Comparison of ENCODE assay signal across 13 cellular contexts in genomic region chr17:43402078-43402477, GRCh38. TPM values are rescaled to one million over a fixed set of nuclear protein-coding genes. Genes with fewer than 3 reads are reported as not detected.
DNase-seq lines count a peak whose midpoint lies in the region; ATAC-seq and TF ChIP-seq lines count a peak whose summit lies in the region.
"Had no signal": no experiment of that assay in that cellular context is flagged by ENCODE, and none has a peak within 500 bp of the region (broad histone marks: within the 10 kb centered on the region; RNA-seq: fewer than 3 reads in every experiment).

No MANE protein-coding gene starts in this region.

- CTCF ChIA-PET in HCT116 (lab: Charles Lee), result interaction anchor here (1.8 kb wide), 1 partner anchor 81 kb away, joined by 7 read pairs; the partner anchor contains the start of gene DHX8

- peaks cover 17% of the 10 kb centered on the region for H3K79me2 ChIP-seq in HCT116 (ENCODE audit: insufficient read depth, low read length)
- H3K79me2 ChIP-seq: parathyroid adenoma had no signal

- no peak for TF ChIP-seq RAD21 in HCT116 (IDR thresholded peaks at IDR 0.05; ENCODE audit: low read depth)
- TF ChIP-seq RAD21 in liver (IDR thresholded peaks at IDR 0.05), result no peak

- H3K36me3 ChIP-seq in HCT116 (ENCODE audit: control insufficient read depth in 1 of 2, insufficient read depth in 2 of 2, low read length in 2 of 2), result no peaks in the 10 kb centered on the region
- peaks cover 0 to 4% (median 0%) of the 10 kb centered on the region in 4 donors for H3K36me3 ChIP-seq in liver (ENCODE audit: control insufficient read depth in 4 of 4, insufficient read depth in 3 of 4, low read depth in 1 of 4, low read length in 3 of 4)
- H3K36me3 ChIP-seq in stomach, result peaks cover 0 to 3% (median 0%) of the 10 kb centered on the region in 4 donors

- no TSS peak for BruUV-seq in HCT116 (replicated peaks; lab: Mats Ljungman, UMichigan)

- no peak overlapping the region for H3K4me3 ChIP-seq in HCT116 (replicated peaks in 1 of 2; ENCODE audit: low read depth in 1 of 2, low read length in 2 of 2)
- H3K4me3 ChIP-seq in coronary artery, result peak overlapping the region; percentile 97
- H3K4me3 ChIP-seq in liver (ENCODE audit: low read depth in 1 of 3, low read length in 3 of 3), result peak overlapping the region in 1 of 3 donors; percentile 12
- peak overlapping the region in 1 of 4 donors; percentile 83 for H3K4me3 ChIP-seq in stomach

- no peak for TF ChIP-seq CTCF in HCT116 (IDR thresholded peaks at IDR 0.05 in 2 of 3, conservative IDR thresholded peaks at IDR 0.05 in 1 of 3; ENCODE audit: borderline replicate concordance in 1 of 3, insufficient read depth in 1 of 3, low read depth in 2 of 3, low read length in 2 of 3)
- no peak for TF ChIP-seq CTCF in coronary artery (IDR thresholded peaks at IDR 0.05)
- no peak for TF ChIP-seq CTCF in liver (IDR thresholded peaks at IDR 0.05; ENCODE audit: low read depth, low read length, missing input control)
- TF ChIP-seq CTCF in stomach (IDR thresholded peaks at IDR 0.05), result no peak

- no peak for ATAC-seq in HCT116
- no peak for ATAC-seq in GM18867 (IDR thresholded peaks at IDR 0.05; ENCODE audit: unreplicated experiment)
- ATAC-seq in HG02623 (IDR thresholded peaks at IDR 0.05; ENCODE audit: unreplicated experiment), result no peak

- TF ChIP-seq POLR2A in HCT116 (IDR thresholded peaks at IDR 0.05; ENCODE audit: borderline replicate concordance, extremely low read depth, insufficient read depth, insufficient read length), result no peak
- TF ChIP-seq POLR2A in stomach (IDR thresholded peaks at IDR 0.05), result no peak

- WGBS in liver, result 75% methylated on average over 6 of the region's 6 CpGs
- 80 to 91% (median 85%) methylated on average over 6 of the region's 6 CpGs for WGBS in stomach, 5 donors

- POLR2A ChIA-PET in HCT116 (lab: Charles Lee), result interaction anchor here (3.1 kb wide), 1 partner anchor 34 kb away, joined by 9 read pairs; no protein-coding TSS in a partner anchor

- intact Hi-C loops in HCT116 (cut with micrococcal nuclease), result no loop called here
- intact Hi-C loops in stomach (cut with DNase I; ENCODE audit: low total_unique reads), result loop anchor here (5.0 kb wide), 1 partner anchor 75 kb away; no protein-coding TSS in a partner anchor

- H3K27ac ChIP-seq in HCT116 (ENCODE audit: low read depth, low read length) (no peak overlapping the region), coronary artery (peak overlapping the region in 1 of 2 donors; percentile 83), liver (ENCODE audit: low read depth in 1 of 2, low read length in 2 of 2) (peak overlapping the region; percentile 80 to 84), stomach (peak overlapping the region in 3 of 5 donors; percentile 57 to 93 (median 76))
- H3K27ac ChIP-seq: VCaP had no signal

- no peaks in the 10 kb centered on the region for H3K27me3 ChIP-seq in HCT116 (ENCODE audit: insufficient read depth, low read length)
- no peaks in the 10 kb centered on the region for H3K27me3 ChIP-seq in liver (ENCODE audit: control insufficient read depth in 4 of 4, insufficient read depth in 4 of 4, low read length in 3 of 4)
- no peaks in the 10 kb centered on the region for H3K27me3 ChIP-seq in stomach

- RAD21 ChIA-PET in HCT116 (lab: Charles Lee; ENCODE audit: low non-redundant PET in 1 of 2, low total read pairs in 2 of 2, uncharacterized antibody in 2 of 2, unreplicated experiment in 2 of 2), result no interaction called here

- H3K4me1 ChIP-seq in HCT116 (ENCODE audit: control insufficient read depth in 1 of 2, insufficient read depth in 2 of 2, low read length in 2 of 2), result peaks cover 3 to 40% of the 10 kb centered on the region in 2 experiments; a peak in 3 of 4 replicates
- H3K4me1 ChIP-seq in liver (ENCODE audit: control insufficient read depth in 4 of 4, insufficient read depth in 4 of 4, low read length in 3 of 4), result peaks cover 2 to 25% (median 12%) of the 10 kb centered on the region in 4 donors
- H3K4me1 ChIP-seq in stomach, result peaks cover 19 to 51% (median 39%) of the 10 kb centered on the region in 4 donors

- H4K20me1 ChIP-seq in HCT116 (ENCODE audit: insufficient read depth), result no peaks in the 10 kb centered on the region

- H3K9me2 ChIP-seq in HCT116 (ENCODE audit: insufficient read depth), result no peaks in the 10 kb centered on the region

- DNase-seq in HCT116 (ENCODE audit: low read depth, low spot score), result no peak
- no peak for DNase-seq in coronary artery (ENCODE audit: low spot score)
- no peak for DNase-seq in stomach
- no peak for DNase-seq in dedifferentiated amniotic fluid mesenchymal stem cell (ENCODE audit: extremely low spot score)
- no peak for DNase-seq in OCI-M1 (lab: John Stamatoyannopoulos, UW)
- DNase-seq: effector CD8-positive, alpha-beta T cell; NCI-H1436 treated with DMSO at 0.1 percent for 48 hours; NCI-H774 had no signal

- TF ChIP-seq EP300 in stomach (IDR thresholded peaks at IDR 0.05), result no peak

- peak overlapping the region; percentile 50 for H3K4me2 ChIP-seq in HCT116 (ENCODE audit: low read length)

- peak overlapping the region; percentile 46; the same call in 1 of the 2 replicates for H3K9ac ChIP-seq in HCT116 (ENCODE audit: low read length)
- peak overlapping the region in 1 of 2 donors; percentile 31 for H3K9ac ChIP-seq in liver (ENCODE audit: low read depth in 1 of 2, low read length in 2 of 2)
- H3K9ac ChIP-seq: parathyroid adenoma had no signal

- H2AFZ ChIP-seq in HCT116 (ENCODE audit: low read depth, low read length, poor library complexity, severe bottlenecking), result no peak overlapping the region

- H3K9me3 ChIP-seq in HCT116 (ENCODE audit: control insufficient read depth in 1 of 2, insufficient read depth in 1 of 2, low read depth in 1 of 2, low read length in 2 of 2) (no peaks in the 10 kb centered on the region), liver (ENCODE audit: control insufficient read depth in 4 of 4, low read length in 3 of 4) (no peaks in the 10 kb centered on the region), stomach (no peaks in the 10 kb centered on the region)

TF ChIP-seq in HCT116, 20 proteins besides CTCF, POLR2A, EP300 and RAD21:
- TF ChIP-seq ZNF274 (IDR thresholded peaks at IDR 0.05; ENCODE audit: low read depth, low read length) (no peak), TCF7L2 (IDR thresholded peaks at IDR 0.05; ENCODE audit: borderline replicate concordance, extremely low read depth, insufficient read depth, insufficient read length) (no peak), ZBTB33 (IDR thresholded peaks at IDR 0.05; ENCODE audit: extremely low read depth, insufficient replicate concordance, low read length) (no peak), SIN3A (IDR thresholded peaks at IDR 0.05; ENCODE audit: low read depth) (no peak), ATF3 (IDR thresholded peaks at IDR 0.05) (no peak), SP1 (IDR thresholded peaks at IDR 0.05; ENCODE audit: low read depth) (no peak), ZFX (IDR thresholded peaks at IDR 0.05) (no peak)

TF ChIP-seq in liver, 16 proteins besides CTCF, POLR2A, EP300 and RAD21:
- TF ChIP-seq FOXA1 (IDR thresholded peaks at IDR 0.05) (no peak), HNF4A (conservative IDR thresholded peaks at IDR 0.05) (no peak), ZBTB33 (IDR thresholded peaks at IDR 0.05) (no peak), JUND (IDR thresholded peaks at IDR 0.05) (no peak), SP1 (IDR thresholded peaks at IDR 0.05) (no peak)

RNA-seq across cellular contexts. Expression of gene ARL4D, which starts 3.3 kb away (rescaled TPM):
- total RNA-seq in HCT116 (2021; ENCODE audit: unreplicated experiment) (11.5 TPM), liver (10 to 100 TPM; 13.6 to 15.3 TPM), stomach (10 to 100 TPM in 2 of 5 donors, 1 to 10 TPM in 2, not detected in 1; 2.3 to 12.1 (median 10.5) TPM)
- polyA plus RNA-seq in HCT116 (2012), result 13.4 and 16.0 TPM in 2 replicates
- polyA plus RNA-seq in liver (10 to 100 TPM; 19.9 to 39.2 TPM), stomach (10 to 100 TPM in 1 of 3 donors, 1 to 10 TPM in 2; 4.9 to 60.7 (median 6.9) TPM)
